ENCODE assay signal across 8 cellular contexts in genomic region chr9:137305060-137305787, GRCh38. TPM values are rescaled to one million over a fixed set of nuclear protein-coding genes. Genes with fewer than 3 reads are reported as not detected.
DNase-seq lines count a peak whose midpoint lies in the region; ATAC-seq, FAIRE-seq and TF ChIP-seq lines count a peak whose summit lies in the region.

No MANE protein-coding gene starts in this region.

- no peak overlapping the region for H4K8ac ChIP-seq in H9 (replicated peaks; ENCODE audit: insufficient read length, low read depth, low read length)

- H3K9me3 ChIP-seq in H9 (ENCODE audit: control insufficient read depth, low read depth, low read length) (no peaks in the 10 kb centered on the region), GM12878 (replicated peaks; ENCODE audit: control insufficient read depth, insufficient read depth, low read length) (no peaks in the 10 kb centered on the region)

- H3K27me3 Mint-ChIP-seq in H9 (ENCODE audit: low read depth), result peaks cover 11% of the 10 kb centered on the region

- SMC1A ChIA-PET in GM12878 (lab: Charles Lee; ENCODE audit: uncharacterized antibody, unreplicated experiment), result no interaction called here

- H2BK5ac ChIP-seq in H9 (ENCODE audit: insufficient read length, low read length), result no peak overlapping the region

- peak; percentile 41 for ATAC-seq in GM12878
- no peak for ATAC-seq in HG02852 (IDR thresholded peaks at IDR 0.05; ENCODE audit: unreplicated experiment)

- H3K18ac ChIP-seq in H9 (ENCODE audit: insufficient read length, low read depth, low read length), result no peak overlapping the region

- no peak; the same call in 1 of the 2 replicates for TF ChIP-seq POLR2A in GM12878 (IDR thresholded peaks at IDR 0.05; ENCODE audit: low read depth, low read length)

- no TSS peak for BruUV-seq in GM12878 (replicated peaks; lab: Mats Ljungman, UMichigan)

- DNase-seq in H9, result peak; percentile 83
- DNase-seq in T follicular helper cell (ENCODE audit: low read depth), result peak; percentile 26
- no peak for DNase-seq in GM12878 (ENCODE audit: low read depth, low spot score)
- peak; percentile 91 for DNase-seq in left kidney (ENCODE audit: low read depth, low spot score)
- peak; percentile 51 to 71 (median 52) for DNase-seq in stimulated activated CD4-positive, alpha-beta T cell treated with anti-CD3 and anti-CD28 coated beads, TNF-alpha, amount 100 ng/mL, for 48 hours (ENCODE audit: low read depth in 3 of 3)
- no peak for DNase-seq in GF-D8 (lab: John Stamatoyannopoulos, UW)
- DNase-seq in glomerular visceral epithelial cell (ENCODE audit: extremely low spot score), result no peak

- no peak overlapping the region for H3K56ac ChIP-seq in H9 (ENCODE audit: insufficient read length, low read depth, low read length)

- H3K27me3 ChIP-seq in H9 (ENCODE audit: insufficient read depth, low read length), result no peaks in the 10 kb centered on the region; the same call in 1 of the 2 replicates
- H3K27me3 ChIP-seq in GM12878 (replicated peaks in 1 of 2; ENCODE audit: control insufficient read depth in 2 of 2, insufficient read depth in 2 of 2, low read length in 1 of 2), result no peaks in the 10 kb centered on the region

- no peak overlapping the region for H3T11ph ChIP-seq in H9 (ENCODE audit: low read length)

- H4K5ac ChIP-seq in H9 (ENCODE audit: insufficient read length, low read depth, low read length), result no peak overlapping the region

- H3K23ac ChIP-seq in H9 (ENCODE audit: insufficient read length, low read depth, low read length), result no peak overlapping the region

- H3K4ac ChIP-seq in H9 (ENCODE audit: low read depth, low read length), result no peak overlapping the region

- H3K4me1 ChIP-seq in H9 (ENCODE audit: insufficient read depth, low read length), result no peaks in the 10 kb centered on the region; the same call in 1 of the 2 replicates
- peaks cover 23% of the 10 kb centered on the region for H3K4me1 ChIP-seq in GM12878 (ENCODE audit: control insufficient read depth, insufficient read depth, low read length)

- no peak for TF ChIP-seq RAD21 in GM12878 (IDR thresholded peaks at IDR 0.05; ENCODE audit: insufficient read depth, low read depth, low read length)

- POLR2A ChIA-PET in GM12878 (lab: Charles Lee), result interaction anchor here (2.0 kb wide), 1 partner anchor 11 kb away, joined by 9 read pairs; no protein-coding TSS in a partner anchor

- H3K9ac ChIP-seq in H9 (ENCODE audit: extremely low read depth, insufficient read length, low read length) (no peak overlapping the region), GM12878 (ENCODE audit: control insufficient read depth, insufficient read depth, low read length) (no peak overlapping the region)

- no peak for TF ChIP-seq EP300 in GM12878 (IDR thresholded peaks at IDR 0.05; ENCODE audit: borderline replicate concordance in 1 of 2, control insufficient read depth in 1 of 2, low read depth in 2 of 2, low read length in 2 of 2)

- H2BK12ac ChIP-seq in H9 (ENCODE audit: insufficient read length, low read depth, low read length), result no peak overlapping the region

- H2AFZ ChIP-seq in H9 (ENCODE audit: low read length), result no peak overlapping the region
- peak overlapping the region; percentile 75 for H2AFZ ChIP-seq in GM12878 (ENCODE audit: control insufficient read depth, low read depth, low read length)

- H2BK15ac ChIP-seq in H9 (ENCODE audit: low read depth, low read length), result no peak overlapping the region

- H3K14ac ChIP-seq in H9 (ENCODE audit: insufficient read depth, low read length), result no peak overlapping the region

- H4K20me1 ChIP-seq in H9 (ENCODE audit: control insufficient read depth, insufficient read depth, insufficient read length), result no peaks in the 10 kb centered on the region
- no peaks in the 10 kb centered on the region for H4K20me1 ChIP-seq in GM12878 (ENCODE audit: control insufficient read depth, insufficient read depth)

- H4K91ac ChIP-seq in H9 (ENCODE audit: insufficient read length, low read depth, low read length), result no peak overlapping the region

- intact Hi-C loops in GM12878 (cut with micrococcal nuclease; ENCODE audit: unreplicated experiment), result no loop called here

- H2BK20ac ChIP-seq in H9 (ENCODE audit: low read depth, low read length, poor library complexity, severe bottlenecking), result no peak overlapping the region

- H3K4me2 ChIP-seq in H9 (ENCODE audit: insufficient read depth, insufficient read length, low read length) (no peak overlapping the region), GM12878 (ENCODE audit: control insufficient read depth, insufficient read depth) (0 out of 2 replicates have a peak overlapping the region, but pooled peaks have one; percentile 3)

- H3K27ac ChIP-seq in H9 (ENCODE audit: insufficient read length, low read depth, low read length) (no peak overlapping the region), GM12878 (ENCODE audit: control insufficient read depth, insufficient read depth) (no peak overlapping the region)

- no peaks in the 10 kb centered on the region for H3K79me2 ChIP-seq in H9 (ENCODE audit: insufficient read depth, low read length)
- H3K79me2 ChIP-seq in GM12878 (ENCODE audit: control insufficient read depth, insufficient read depth, low read length), result no peaks in the 10 kb centered on the region; the same call in 1 of the 2 replicates

- TF ChIP-seq CTCF in H9 (conservative IDR thresholded peaks at IDR 0.05), result no peak
- TF ChIP-seq CTCF in GM12878 (IDR thresholded peaks at IDR 0.05 in 2 of 3, conservative IDR thresholded peaks at IDR 0.05 in 1 of 3; ENCODE audit: control insufficient read depth in 2 of 3, extremely low read depth in 1 of 3, insufficient read depth in 1 of 3, low read depth in 3 of 3, low read length in 3 of 3), result no peak

- no peaks in the 10 kb centered on the region for H3K23me2 ChIP-seq in H9 (ENCODE audit: insufficient read length, low read depth, low read length, poor library complexity, severe bottlenecking)

- peaks cover 0 to 2% of the 10 kb centered on the region in 2 experiments; a peak in 3 of 5 replicates for H3K9me3 Mint-ChIP-seq in H9

- in situ Hi-C loops in GM12878 (cut with MboI), result no loop called here

- H3K36me3 Mint-ChIP-seq in H9 (ENCODE audit: insufficient read depth in 1 of 3, low read depth in 3 of 3), result peaks cover 0 to 2% (median 0%) of the 10 kb centered on the region in 3 experiments; a peak in 2 of 7 replicates

- WGBS in H9 (ENCODE audit: extremely low coverage, insufficient read length, low lambda C conversion rate), result no CpG with 5 or more reads among the region's 36 CpGs
- 53% methylated on average over 36 of the region's 36 CpGs for WGBS in GM12878 (ENCODE audit: insufficient coverage, insufficient replicate concordance, low lambda C conversion rate, missing lambda C conversion rate)

- no peak overlapping the region for H3K4me3 ChIP-seq in GM12878

- H3K36me3 ChIP-seq in GM12878 (ENCODE audit: control insufficient read depth in 2 of 2, insufficient read depth in 2 of 2, low read length in 1 of 2), result no peaks in the 10 kb centered on the region

- H3K79me1 ChIP-seq in H9 (ENCODE audit: insufficient read depth, low read depth, low read length, poor library complexity, severe bottlenecking), result no peaks in the 10 kb centered on the region

- FAIRE-seq in GM12878 (lab: Jason Lieb, UNC), result no peak

- peaks cover 7 to 30% of the 10 kb centered on the region in 2 experiments for H3K4me1 Mint-ChIP-seq in H9

- CTCF ChIA-PET in GM12878 (lab: Yijun Ruan, JAX), result interaction anchor here (1.4 kb wide), 1 partner anchor 68 kb away, joined by 3 read pairs; no protein-coding TSS in a partner anchor

- H3K27ac Mint-ChIP-seq in H9, result no peak overlapping the region

- peak overlapping the region in 1 of 2 experiments; percentile 48; a peak in 1 of 5 replicates for H3K4me3 Mint-ChIP-seq in H9

- RAD21 ChIA-PET in GM12878 (lab: Charles Lee; ENCODE audit: unreplicated experiment), result no interaction called here

- H2BK120ac ChIP-seq in H9 (ENCODE audit: low read depth, low read length, poor library complexity, severe bottlenecking), result no peak overlapping the region

- H2AK5ac ChIP-seq in H9 (ENCODE audit: insufficient read length, low read length), result no peak overlapping the region

RNA-seq across cellular contexts. Expression of gene NRARP, which starts 3.2 kb away (rescaled TPM):
- total RNA-seq in H9 (2021), result 22.8 and 23.8 TPM in 2 replicates
- 7.0 and 7.7 TPM in 2 replicates for total RNA-seq in GM12878 (2013; cell fraction: nucleolus; rRNA removed)
- 2.7 and 3.7 TPM in 2 replicates for total RNA-seq in GM12878 (2014; rRNA removed)
- total RNA-seq in GM12878 (2014; rRNA removed; fragmentation: Illumina TruSeq; extraction: Trizol), result 0.64 and 0.67 TPM in 2 replicates
- 8.4 and 9.2 TPM in 2 replicates for total RNA-seq in GM12878 (2021)
- polyA plus RNA-seq in GM12878 (2011; ENCODE audit: low read depth), result 0.56 TPM
- 1.6 and 2.6 TPM in 2 replicates for polyA plus RNA-seq in GM12878 (2011; rRNA removed)
- 3.3 TPM in 2 replicates for polyA plus RNA-seq in GM12878 (2011; cell fraction: cytosol; rRNA removed)
- polyA plus RNA-seq in GM12878 (2011; cell fraction: nucleus; rRNA removed), result 5.8 and 5.9 TPM in 2 replicates
- polyA plus RNA-seq in GM12878 (2012), result 2.4 and 2.8 TPM in 2 replicates
- 1.4 and 1.8 TPM in 2 replicates for polyA plus RNA-seq in GM12878 (2014; fragmentation: Illumina TruSeq; extraction: Trizol)
- polyA plus RNA-seq in GM12878 (2014; fragmentation: Nextera tagmentation; extraction: Ambion mirVana), result not detected
- polyA plus RNA-seq in GM12878 (2014; rRNA removed), result 5.5 and 7.2 TPM in 2 replicates
- polyA plus RNA-seq in GM12878 (2016; fragmentation: Nextera tagmentation; extraction: Ambion mirVana), result under 1 TPM; 0.06 to 0.15 TPM
- 0.51 and 0.93 TPM in 2 replicates for polyA minus RNA-seq in GM12878 (2011; rRNA and poly(A)+ RNA removed)
- polyA minus RNA-seq in GM12878 (2011; cell fraction: cytosol; rRNA and poly(A)+ RNA removed), result 1.3 and 2.0 TPM in 2 replicates
- polyA minus RNA-seq in GM12878 (2011; cell fraction: nucleus; rRNA and poly(A)+ RNA removed), result 4.2 and 6.9 TPM in 2 replicates

RNA-seq across cellular contexts. Expression of gene TOR4A, which starts 27.7 kb away (rescaled TPM):
- total RNA-seq in H9 (2021), result 5.9 and 6.2 TPM in 2 replicates
- 22.6 and 29.1 TPM in 2 replicates for total RNA-seq in GM12878 (2013; cell fraction: nucleolus; rRNA removed)
- total RNA-seq in GM12878 (2014; rRNA removed), result 13.8 and 14.6 TPM in 2 replicates
- 3.9 TPM in 2 replicates for total RNA-seq in GM12878 (2014; rRNA removed; fragmentation: Illumina TruSeq; extraction: Trizol)
- total RNA-seq in GM12878 (2021), result 19.6 and 19.9 TPM in 2 replicates
- 1.8 TPM for polyA plus RNA-seq in GM12878 (2011; ENCODE audit: low read depth)
- 2.2 and 4.6 TPM in 2 replicates for polyA plus RNA-seq in GM12878 (2011; rRNA removed)
- 8.0 and 11.9 TPM in 2 replicates for polyA plus RNA-seq in GM12878 (2011; cell fraction: cytosol; rRNA removed)
- polyA plus RNA-seq in GM12878 (2011; cell fraction: nucleus; rRNA removed), result 16.8 and 21.7 TPM in 2 replicates
- 8.2 and 9.1 TPM in 2 replicates for polyA plus RNA-seq in GM12878 (2012)
- 1.3 and 3.0 TPM in 2 replicates for polyA plus RNA-seq in GM12878 (2014; fragmentation: Illumina TruSeq; extraction: Trizol)
- polyA plus RNA-seq in GM12878 (2014; fragmentation: Nextera tagmentation; extraction: Ambion mirVana), result 1 to 10 TPM; 2.2 to 3.4 TPM
- 14.6 and 16.0 TPM in 2 replicates for polyA plus RNA-seq in GM12878 (2014; rRNA removed)
- polyA plus RNA-seq in GM12878 (2016; fragmentation: Nextera tagmentation; extraction: Ambion mirVana), result 1 to 10 TPM; 2.0 to 3.0 TPM
- 2.2 and 6.7 TPM in 2 replicates for polyA minus RNA-seq in GM12878 (2011; rRNA and poly(A)+ RNA removed)
- polyA minus RNA-seq in GM12878 (2011; cell fraction: cytosol; rRNA and poly(A)+ RNA removed), result 6.8 and 7.1 TPM in 2 replicates
- 8.2 and 14.4 TPM in 2 replicates for polyA minus RNA-seq in GM12878 (2011; cell fraction: nucleus; rRNA and poly(A)+ RNA removed)

RNA-seq across cellular contexts. Expression of gene NELFB, which starts 50.1 kb away (rescaled TPM):
- total RNA-seq in H9 (2021) (71.4 and 71.7 TPM in 2 replicates), GM12878 (2014; rRNA removed) (34.0 and 39.3 TPM in 2 replicates), GM12878 (2014; rRNA removed; fragmentation: Illumina TruSeq; extraction: Trizol) (14.6 and 16.1 TPM in 2 replicates), GM12878 (2021) (61.2 and 63.4 TPM in 2 replicates)
- 13.6 and 13.9 TPM in 2 replicates for total RNA-seq in GM12878 (2013; cell fraction: nucleolus; rRNA removed)
- 12.6 TPM for polyA plus RNA-seq in GM12878 (2011; ENCODE audit: low read depth)
- polyA plus RNA-seq in GM12878 (2011; rRNA removed) (11.9 and 22.6 TPM in 2 replicates), GM12878 (2014; fragmentation: Illumina TruSeq; extraction: Trizol) (5.0 and 18.2 TPM in 2 replicates), GM12878 (2014; fragmentation: Nextera tagmentation; extraction: Ambion mirVana) (under 1 TPM; 0.19 to 0.68 TPM), GM12878 (2014; rRNA removed) (41.1 and 45.3 TPM in 2 replicates), GM12878 (2016; fragmentation: Nextera tagmentation; extraction: Ambion mirVana) (10 to 100 TPM; 40.3 to 42.4 TPM)
- polyA plus RNA-seq in GM12878 (2011; cell fraction: cytosol; rRNA removed), result 44.0 and 53.0 TPM in 2 replicates
- 52.1 and 64.2 TPM in 2 replicates for polyA plus RNA-seq in GM12878 (2011; cell fraction: nucleus; rRNA removed)
- 32.6 and 37.0 TPM in 2 replicates for polyA plus RNA-seq in GM12878 (2012)
- 21.6 and 47.4 TPM in 2 replicates for polyA minus RNA-seq in GM12878 (2011; rRNA and poly(A)+ RNA removed)
- 18.4 and 20.5 TPM in 2 replicates for polyA minus RNA-seq in GM12878 (2011; cell fraction: cytosol; rRNA and poly(A)+ RNA removed)
- polyA minus RNA-seq in GM12878 (2011; cell fraction: nucleus; rRNA and poly(A)+ RNA removed), result 7.5 and 13.3 TPM in 2 replicates

RNA-seq across cellular contexts. Expression of gene STPG3, which starts 54.1 kb away (rescaled TPM):
- total RNA-seq in H9 (2021), result not detected in 2 replicates
- total RNA-seq in GM12878 (2013; cell fraction: nucleolus; rRNA removed), result not detected in 2 replicates
- total RNA-seq in GM12878 (2014; rRNA removed), result not detected in 2 replicates
- not detected in 2 replicates for total RNA-seq in GM12878 (2014; rRNA removed; fragmentation: Illumina TruSeq; extraction: Trizol)
- not detected in 2 replicates for total RNA-seq in GM12878 (2021)
- polyA plus RNA-seq in GM12878 (2011; ENCODE audit: low read depth), result not detected
- polyA plus RNA-seq in GM12878 (2011; rRNA removed), result not detected in 2 replicates
- polyA plus RNA-seq in GM12878 (2011; cell fraction: cytosol; rRNA removed), result not detected in 2 replicates
- 0.12 TPM in 1 of 2 replicates, not detected in the other for polyA plus RNA-seq in GM12878 (2011; cell fraction: nucleus; rRNA removed)
- 0.28 and 0.80 TPM in 2 replicates for polyA plus RNA-seq in GM12878 (2012)
- polyA plus RNA-seq in GM12878 (2014; fragmentation: Illumina TruSeq; extraction: Trizol), result not detected in 2 replicates
- polyA plus RNA-seq in GM12878 (2014; fragmentation: Nextera tagmentation; extraction: Ambion mirVana), result not detected
- polyA plus RNA-seq in GM12878 (2014; rRNA removed), result not detected in 2 replicates
- polyA plus RNA-seq in GM12878 (2016; fragmentation: Nextera tagmentation; extraction: Ambion mirVana), result not detected
- not detected in 2 replicates for polyA minus RNA-seq in GM12878 (2011; rRNA and poly(A)+ RNA removed)
- polyA minus RNA-seq in GM12878 (2011; cell fraction: cytosol; rRNA and poly(A)+ RNA removed), result not detected in 2 replicates
- polyA minus RNA-seq in GM12878 (2011; cell fraction: nucleus; rRNA and poly(A)+ RNA removed), result not detected in 2 replicates

Comparison
In these comparisons a context has a peak if more than half of its experiments do, and no peak if none do; other contexts are left out.
1. DNase-seq: peak in H9 (single experiment), T follicular helper cell (single experiment), left kidney (single experiment) and stimulated activated CD4-positive, alpha-beta T cell treated with anti-CD3 and anti-CD28 coated beads, TNF-alpha, amount 100 ng/mL, for 48 hours (3 of 3); none in GM12878 (single experiment), GF-D8 (single experiment) and glomerular visceral epithelial cell (single experiment).